17 cellular contexts compared by ENCODE assay signal in genomic region chr9:32334112-32334511, GRCh38. TPM values are rescaled to one million over a fixed set of nuclear protein-coding genes. Genes with fewer than 3 reads are reported as not detected.
DNase-seq lines count a peak whose midpoint lies in the region; ATAC-seq and TF ChIP-seq lines count a peak whose summit lies in the region.
"Had no signal": no experiment of that assay in that cellular context is flagged by ENCODE, and none has a peak within 500 bp of the region (broad histone marks: within the 10 kb centered on the region; RNA-seq: fewer than 3 reads in every experiment).

No MANE protein-coding gene starts in this region.

- H3K9me3 Mint-ChIP-seq in WTC11 = peaks cover 24% of the 10 kb centered on the region
- H3K9me3 Mint-ChIP-seq in stimulated activated memory B cell treated with anti-CD40 and anti-IgM and Interleukin-4, amounts not matched to agents 10 μg/mL and 1 μg/mL and 100 μg/mL, for 72 hours = peaks cover 5% of the 10 kb centered on the region

- no peak overlapping the region for H3K4me3 Mint-ChIP-seq in WTC11
- no peak overlapping the region for H3K4me3 Mint-ChIP-seq in stimulated activated memory B cell treated with anti-CD40 and anti-IgM and Interleukin-4, amounts not matched to agents 10 μg/mL and 1 μg/mL and 100 μg/mL, for 72 hours
- H3K4me3 Mint-ChIP-seq: CD14-positive monocyte; CD4-positive, alpha-beta memory T cell had no signal

- CTCF ChIA-PET in WTC11 (lab: Charles Lee) = interaction anchor here (1.6 kb wide), 1 partner anchor 11 kb away, joined by 3 read pairs; no protein-coding TSS in a partner anchor

- peak; percentile 52 for ATAC-seq in WTC11
- peak; percentile 21 for ATAC-seq in stimulated activated memory B cell treated with anti-CD40 and anti-IgM and Interleukin-4, amounts not matched to agents 10 μg/mL and 1 μg/mL and 100 μg/mL, for 72 hours

- TF ChIP-seq CTCF in 22Rv1 (IDR thresholded peaks at IDR 0.05) (peak; percentile 18), WTC11 (IDR thresholded peaks at IDR 0.05) (no peak)

- no peak overlapping the region for H3K27ac Mint-ChIP-seq in WTC11
- H3K27ac Mint-ChIP-seq in stimulated activated memory B cell treated with anti-CD40 and anti-IgM and Interleukin-4, amounts not matched to agents 10 μg/mL and 1 μg/mL and 100 μg/mL, for 72 hours = no peak overlapping the region
- H3K27ac Mint-ChIP-seq: CD4-positive, alpha-beta memory T cell had no signal

- H3K36me3 Mint-ChIP-seq in WTC11 = peaks cover 7% of the 10 kb centered on the region; the same call in 1 of the 2 replicates
- H3K36me3 Mint-ChIP-seq in stimulated activated memory B cell treated with anti-CD40 and anti-IgM and Interleukin-4, amounts not matched to agents 10 μg/mL and 1 μg/mL and 100 μg/mL, for 72 hours = no peaks in the 10 kb centered on the region
- H3K36me3 Mint-ChIP-seq: CD14-positive monocyte; CD4-positive, alpha-beta memory T cell had no signal

- POLR2A ChIA-PET in WTC11 (lab: Charles Lee) = no interaction called here

- no peak overlapping the region for H3K27ac ChIP-seq in 22Rv1
- H3K27ac ChIP-seq: BLaER1, HL-60 had no signal

- H3K27me3 Mint-ChIP-seq in WTC11 (ENCODE audit: low read depth) = no peaks in the 10 kb centered on the region
- peaks cover 14% of the 10 kb centered on the region for H3K27me3 Mint-ChIP-seq in stimulated activated memory B cell treated with anti-CD40 and anti-IgM and Interleukin-4, amounts not matched to agents 10 μg/mL and 1 μg/mL and 100 μg/mL, for 72 hours

- DNase-seq in NCI-H146 (lab: John Stamatoyannopoulos, UW) (peak; percentile 47), NCI-H146 treated with DMSO at 0.1 percent for 48 hours (lab: John Stamatoyannopoulos, UW; ENCODE audit: unreplicated experiment) (no peak), WTC11 (ENCODE audit: low spot score) (peak; percentile 15), DMS79 (lab: John Stamatoyannopoulos, UW) (no peak)
- DNase-seq in activated naive CD4-positive, alpha-beta T cell (lab: John Stamatoyannopoulos, UW) = no peak
- DNase-seq: 8988T; CD4-positive, alpha-beta memory T cell; DMS153; DMS79 treated with DMSO at 0.1 percent for 48 hours; GF-D8; GOT3; IMR-90 had no signal

- peaks cover 18% of the 10 kb centered on the region for H3K4me1 Mint-ChIP-seq in WTC11
- H3K4me1 Mint-ChIP-seq in stimulated activated memory B cell treated with anti-CD40 and anti-IgM and Interleukin-4, amounts not matched to agents 10 μg/mL and 1 μg/mL and 100 μg/mL, for 72 hours = peaks cover 1% of the 10 kb centered on the region
- H3K4me1 Mint-ChIP-seq: CD14-positive monocyte; CD4-positive, alpha-beta memory T cell had no signal

TF ChIP-seq in WTC11, 78 proteins besides CTCF, POLR2A, EP300 and RAD21:
- no peak for TF ChIP-seq TEAD1 (CRISPR knock-in tag; IDR thresholded peaks at IDR 0.05)

RNA-seq across cellular contexts. Expression of gene ACO1, which starts 50.3 kb away (rescaled TPM):
- 40.2 to 44.8 TPM (median 44.5 TPM) in 3 replicates for total RNA-seq in WTC11 (2021)

Comparison
In these comparisons a context has a peak if more than half of its experiments do, and no peak if none do; other contexts are left out.
1. DNase-seq: peak in NCI-H146 (single experiment) and WTC11 (single experiment); none in NCI-H146 treated with DMSO at 0.1 percent for 48 hours (single experiment), activated naive CD4-positive, alpha-beta T cell (0 of 4) and DMS79 (single experiment).